ENCODE assay signal across 13 cellular contexts in genomic region chr16:9316615-9317014, GRCh38.
"Had no signal": no experiment of that assay in that cellular context is flagged by ENCODE, and none has a peak within 500 bp of the region (broad histone marks: within the 10 kb centered on the region; RNA-seq: fewer than 3 reads in every experiment).

No MANE protein-coding gene starts in this region.

- H3K4me1 Mint-ChIP-seq: activated naive CD8-positive, alpha-beta T cell treated with anti-CD3 and anti-CD28 coated beads, Interleukin-2, amount 10 ng/mL, durations not matched to agents 7 days and 5 days had no signal

- FAIRE-seq: bronchial epithelial cell, endometrium, urothelium cell line had no signal

- H3K27me3 Mint-ChIP-seq: activated naive CD8-positive, alpha-beta T cell treated with anti-CD3 and anti-CD28 coated beads, Interleukin-2, amount 10 ng/mL, durations not matched to agents 7 days and 5 days had no signal

- DNase-seq: activated CD4-positive, alpha-beta T cell treated with anti-CD3 and anti-CD28 coated beads for 4 hours; activated CD8-positive, alpha-beta memory T cell treated with anti-CD3 and anti-CD28 coated beads, Interleukin-2, amount 50 U/mL, for 48 hours; activated CD8-positive, alpha-beta T cell treated with anti-CD3 and anti-CD28 coated beads, Interleukin-2, amount 10 ng/mL, durations not matched to agents 7 days and 5 days; activated naive CD8-positive, alpha-beta T cell treated with anti-CD3 and anti-CD28 coated beads, Interleukin-2, amount 10 ng/mL, durations not matched to agents 7 days and 5 days; aorta; mammary epithelial cell; stimulated activated CD4-positive, alpha-beta T cell treated with anti-CD3 and anti-CD28 coated beads, Interleukin-15, amount 100 ng/mL, for 24 hours; stomach; T-helper 9 cell had no signal

- H3K4me1 ChIP-seq: esophagus muscularis mucosa, stomach had no signal

- H3K27me3 ChIP-seq: esophagus muscularis mucosa, stomach had no signal

- H3K27ac ChIP-seq: esophagus muscularis mucosa, stomach had no signal

- H3K36me3 ChIP-seq: esophagus muscularis mucosa, stomach had no signal

- H3K4me3 ChIP-seq: esophagus muscularis mucosa, stomach had no signal

- ATAC-seq: activated CD8-positive, alpha-beta T cell treated with anti-CD3 and anti-CD28 coated beads, Interleukin-2, amount 10 ng/mL, durations not matched to agents 7 days and 5 days had no signal

- H3K36me3 Mint-ChIP-seq: activated naive CD8-positive, alpha-beta T cell treated with anti-CD3 and anti-CD28 coated beads, Interleukin-2, amount 10 ng/mL, durations not matched to agents 7 days and 5 days had no signal

- H3K9me3 ChIP-seq: esophagus muscularis mucosa had no signal

- H3K4me3 Mint-ChIP-seq: activated CD8-positive, alpha-beta T cell treated with anti-CD3 and anti-CD28 coated beads, Interleukin-2, amount 10 ng/mL, durations not matched to agents 7 days and 5 days; activated naive CD8-positive, alpha-beta T cell treated with anti-CD3 and anti-CD28 coated beads, Interleukin-2, amount 10 ng/mL, durations not matched to agents 7 days and 5 days had no signal

- H3K27ac Mint-ChIP-seq: activated CD8-positive, alpha-beta T cell treated with anti-CD3 and anti-CD28 coated beads, Interleukin-2, amount 10 ng/mL, durations not matched to agents 7 days and 5 days; activated naive CD8-positive, alpha-beta T cell treated with anti-CD3 and anti-CD28 coated beads, Interleukin-2, amount 10 ng/mL, durations not matched to agents 7 days and 5 days had no signal
